8 cellular contexts compared by ENCODE assay signal in the genomic region with DNA sequence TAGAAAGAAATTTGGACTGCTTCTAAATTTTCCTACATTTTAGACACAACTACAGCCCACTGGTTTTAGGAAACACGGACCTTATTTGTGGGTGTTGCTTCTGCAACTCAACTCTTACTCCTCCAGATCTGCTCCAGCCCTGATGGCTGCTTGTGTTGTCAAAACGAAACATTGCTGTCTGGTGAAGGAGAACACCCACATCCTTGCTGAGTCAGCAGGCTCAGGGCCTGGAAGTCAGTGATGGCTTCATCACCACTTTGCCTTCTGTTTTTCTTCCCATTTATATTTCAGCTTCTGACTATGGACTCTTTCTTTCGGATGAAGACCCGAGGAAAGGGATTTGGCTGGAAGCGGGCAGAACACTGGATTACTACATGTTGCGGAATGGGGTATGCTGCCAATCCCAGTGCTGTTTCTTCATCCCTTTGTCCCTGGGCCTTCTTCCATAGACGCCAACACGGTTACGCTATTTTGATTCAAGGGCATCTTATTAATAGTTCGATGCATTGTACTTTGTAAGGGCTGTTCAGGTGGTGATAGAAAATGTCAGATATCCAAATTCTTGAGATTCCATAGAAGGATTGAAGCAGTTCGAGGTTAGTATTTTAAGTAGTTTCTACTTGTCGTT.
A peak's percentile ranks its signal among the peaks of the same experiment; 100 is the strongest.
DNase-seq lines count a peak whose midpoint lies in the region; ATAC-seq and TF ChIP-seq lines count a peak whose summit lies in the region.

No MANE protein-coding gene starts in this region.

- peaks cover 0 to 13% (median 5%) of the 10 kb centered on the region in 4 donors for H3K36me3 ChIP-seq in sigmoid colon
- no peaks in the 10 kb centered on the region for H3K36me3 ChIP-seq in PC-3 (ENCODE audit: low read depth, low read length)

- POLR2A ChIA-PET in PC-3 (lab: Charles Lee; ENCODE audit: unreplicated experiment): no interaction called here

- H4K20me1 ChIP-seq in PC-3 (ENCODE audit: low read length): no peaks in the 10 kb centered on the region

- H3K27me3 ChIP-seq in sigmoid colon (no peaks in the 10 kb centered on the region), PC-3 (ENCODE audit: low read length) (no peaks in the 10 kb centered on the region)

- BruUV-seq in PC-3 (replicated peaks; lab: Mats Ljungman, UMichigan): no TSS peak

- ATAC-seq in GM18858 (IDR thresholded peaks at IDR 0.05; ENCODE audit: unreplicated experiment) (peak; percentile 60), HG02759 (IDR thresholded peaks at IDR 0.05; ENCODE audit: unreplicated experiment) (peak; percentile 89), PC-3 (no peak), SK-N-SH treated with all-trans-retinoic acid at 6 μM for 48 hours (no peak), HG03039 (IDR thresholded peaks at IDR 0.05; ENCODE audit: unreplicated experiment) (no peak)

- H3K9me2 ChIP-seq in PC-3 (replicated peaks; ENCODE audit: low read length): no peaks in the 10 kb centered on the region

- no peak for TF ChIP-seq CTCF in sigmoid colon (IDR thresholded peaks at IDR 0.05)
- TF ChIP-seq CTCF in PC-3 (conservative IDR thresholded peaks at IDR 0.05; ENCODE audit: low read depth, low read length): no peak

- TF ChIP-seq EP300 in sigmoid colon (IDR thresholded peaks at IDR 0.05): no peak

- H3K27ac ChIP-seq in sigmoid colon (no peak overlapping the region), PC-3 (ENCODE audit: low read length) (no peak overlapping the region)

- H3K4me1 ChIP-seq in sigmoid colon (no peaks in the 10 kb centered on the region), PC-3 (ENCODE audit: insufficient read depth, low read length) (peaks cover 17% of the 10 kb centered on the region)

- H2AFZ ChIP-seq in PC-3 (ENCODE audit: low read length): no peak overlapping the region

- H3F3A ChIP-seq in PC-3 (ENCODE audit: low read length, unreplicated experiment): no peaks in the 10 kb centered on the region

- intact Hi-C loops in sigmoid colon (cut with DNase I): loop anchor here (2.0 kb wide), 1 partner anchor 259 kb away; a partner anchor contains a TSS
- intact Hi-C loops in PC-3 (cut with micrococcal nuclease): loop anchor here (10.0 kb wide), 2 partner anchors 95 to 195 kb away; no protein-coding TSS in a partner anchor

- H3K9me3 ChIP-seq in sigmoid colon: no peaks in the 10 kb centered on the region
- H3K9me3 ChIP-seq in PC-3 (ENCODE audit: low read length): no peaks in the 10 kb centered on the region

- H3K4me3 ChIP-seq in sigmoid colon (no peak overlapping the region), PC-3 (ENCODE audit: low read length) (no peak overlapping the region)

- no peak overlapping the region for H3K4me2 ChIP-seq in PC-3 (ENCODE audit: low read length)

- H3K9ac ChIP-seq in PC-3 (ENCODE audit: low read length): no peak overlapping the region

- CTCF ChIA-PET in PC-3 (lab: Charles Lee): interaction anchor here (0.7 kb wide), 1 partner anchor 31 kb away, joined by 3 read pairs; no protein-coding TSS in a partner anchor

- 90 to 94% methylated on average over 12 of the region's 12 CpGs for WGBS in sigmoid colon, 2 donors

- TF ChIP-seq POLR2A in sigmoid colon (IDR thresholded peaks at IDR 0.05): no peak

- DNase-seq in anterior cingulate cortex (lab: John Stamatoyannopoulos, UW) (peak in 31 of 58 donors; percentile 3 to 65 (median 20)), sigmoid colon (peak; percentile 75), PC-3 (no peak), islet precursor cell (no peak)

- H3K79me2 ChIP-seq in PC-3 (ENCODE audit: low read length): no peaks in the 10 kb centered on the region

TF ChIP-seq in SK-N-SH treated with all-trans-retinoic acid at 6 μM for 48 hours, 23 proteins besides CTCF, POLR2A, EP300 and RAD21:
- no peak for TF ChIP-seq ARNTL (CRISPR knock-in tag; IDR thresholded peaks at IDR 0.05; ENCODE audit: borderline replicate concordance, low read depth)
- TF ChIP-seq SNAI2 (CRISPR knock-in tag; IDR thresholded peaks at IDR 0.05): no peak
- TF ChIP-seq CSDC2 (CRISPR knock-in tag; IDR thresholded peaks at IDR 0.05): no peak
- no peak for TF ChIP-seq ISL1 (CRISPR knock-in tag; IDR thresholded peaks at IDR 0.05)
- TF ChIP-seq, protein P1, sequence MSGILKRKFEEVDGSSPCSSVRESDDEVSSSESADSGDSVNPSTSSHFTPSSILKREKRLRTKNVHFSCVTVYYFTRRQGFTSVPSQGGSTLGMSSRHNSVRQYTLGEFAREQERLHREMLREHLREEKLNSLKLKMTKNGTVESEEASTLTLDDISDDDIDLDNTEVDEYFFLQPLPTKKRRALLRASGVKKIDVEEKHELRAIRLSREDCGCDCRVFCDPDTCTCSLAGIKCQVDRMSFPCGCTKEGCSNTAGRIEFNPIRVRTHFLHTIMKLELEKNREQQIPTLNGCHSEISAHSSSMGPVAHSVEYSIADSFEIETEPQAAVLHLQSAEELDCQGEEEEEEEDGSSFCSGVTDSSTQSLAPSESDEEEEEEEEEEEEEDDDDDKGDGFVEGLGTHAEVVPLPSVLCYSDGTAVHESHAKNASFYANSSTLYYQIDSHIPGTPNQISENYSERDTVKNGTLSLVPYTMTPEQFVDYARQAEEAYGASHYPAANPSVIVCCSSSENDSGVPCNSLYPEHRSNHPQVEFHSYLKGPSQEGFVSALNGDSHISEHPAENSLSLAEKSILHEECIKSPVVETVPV (CRISPR knock-in tag; IDR thresholded peaks at IDR 0.05): no peak
- TF ChIP-seq ZNF8 (CRISPR knock-in tag; IDR thresholded peaks at IDR 0.05): no peak
- TF ChIP-seq, protein P2, sequence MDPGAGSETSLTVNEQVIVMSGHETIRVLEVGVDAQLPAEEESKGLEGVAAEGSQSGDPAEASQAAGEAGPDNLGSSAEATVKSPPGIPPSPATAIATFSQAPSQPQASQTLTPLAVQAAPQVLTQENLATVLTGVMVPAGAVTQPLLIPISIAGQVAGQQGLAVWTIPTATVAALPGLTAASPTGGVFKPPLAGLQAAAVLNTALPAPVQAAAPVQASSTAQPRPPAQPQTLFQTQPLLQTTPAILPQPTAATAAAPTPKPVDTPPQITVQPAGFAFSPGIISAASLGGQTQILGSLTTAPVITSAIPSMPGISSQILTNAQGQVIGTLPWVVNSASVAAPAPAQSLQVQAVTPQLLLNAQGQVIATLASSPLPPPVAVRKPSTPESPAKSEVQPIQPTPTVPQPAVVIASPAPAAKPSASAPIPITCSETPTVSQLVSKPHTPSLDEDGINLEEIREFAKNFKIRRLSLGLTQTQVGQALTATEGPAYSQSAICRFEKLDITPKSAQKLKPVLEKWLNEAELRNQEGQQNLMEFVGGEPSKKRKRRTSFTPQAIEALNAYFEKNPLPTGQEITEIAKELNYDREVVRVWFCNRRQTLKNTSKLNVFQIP (CRISPR knock-in tag; IDR thresholded peaks at IDR 0.05; ENCODE audit: borderline replicate concordance, low read depth): no peak
- no peak for TF ChIP-seq ZFP30 (CRISPR knock-in tag; IDR thresholded peaks at IDR 0.05)
- TF ChIP-seq TCF4 (CRISPR knock-in tag; IDR thresholded peaks at IDR 0.05; ENCODE audit: borderline replicate concordance): no peak
- no peak for TF ChIP-seq TOX (CRISPR knock-in tag; IDR thresholded peaks at IDR 0.05; ENCODE audit: borderline replicate concordance)
- TF ChIP-seq OSR1 (CRISPR knock-in tag; IDR thresholded peaks at IDR 0.05): no peak
- TF ChIP-seq GLIS3 (CRISPR knock-in tag; IDR thresholded peaks at IDR 0.05): no peak
- no peak for TF ChIP-seq ZNF565 (CRISPR knock-in tag; conservative IDR thresholded peaks at IDR 0.05; ENCODE audit: low read depth)
- no peak for TF ChIP-seq RARB (CRISPR knock-in tag; IDR thresholded peaks at IDR 0.05)

Comparison
In these comparisons a context has a peak if more than half of its experiments do, and no peak if none do; other contexts are left out.
1. ATAC-seq: peak in GM18858 (single experiment) and HG02759 (single experiment); none in PC-3 (single experiment), SK-N-SH treated with all-trans-retinoic acid at 6 μM for 48 hours (single experiment) and HG03039 (single experiment).
2. DNase-seq: peak in anterior cingulate cortex (31 of 58) and sigmoid colon (single experiment); none in PC-3 (single experiment) and islet precursor cell (single experiment).